24 cellular contexts compared by ENCODE assay signal in the genomic region with DNA sequence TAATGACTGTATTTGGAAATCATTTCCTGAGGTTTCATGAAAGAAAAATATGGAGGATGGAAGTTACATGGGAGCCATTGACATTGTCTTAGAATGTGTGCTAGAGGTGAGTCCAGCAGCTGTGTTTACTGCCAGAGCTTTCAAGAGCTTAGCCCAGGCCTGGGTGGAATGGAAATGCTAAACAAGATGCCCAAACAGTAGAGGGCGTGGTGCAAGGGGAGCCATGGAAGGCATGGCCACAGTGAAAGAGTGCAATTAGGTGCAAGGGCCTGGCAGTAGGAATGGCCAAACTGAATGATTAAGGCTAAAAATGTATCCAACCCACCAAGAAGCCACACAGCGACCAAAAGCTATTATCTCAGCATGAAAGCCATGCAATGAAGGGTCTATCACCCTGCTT.
DNase-seq lines count a peak whose midpoint lies in the region; ATAC-seq and TF ChIP-seq lines count a peak whose summit lies in the region.
"Had no signal": no experiment of that assay in that cellular context is flagged by ENCODE, and none has a peak within 500 bp of the region (broad histone marks: within the 10 kb centered on the region; RNA-seq: fewer than 3 reads in every experiment).

No MANE protein-coding gene starts in this region.

- H4K20me1 ChIP-seq in HCT116 (ENCODE audit: insufficient read depth), result no peaks in the 10 kb centered on the region
- H4K20me1 ChIP-seq: BLaER1 treated with 17β-estradiol and CSF1 and Interleukin-3, amounts not matched to agents 10 nM and 100 nM had no signal

- H3K4me1 ChIP-seq in HCT116 (ENCODE audit: control insufficient read depth in 1 of 2, insufficient read depth in 2 of 2, low read length in 2 of 2), result peaks cover 0 to 5% of the 10 kb centered on the region in 2 experiments; a peak in 1 of 4 replicates
- peaks cover 6% of the 10 kb centered on the region for H3K4me1 ChIP-seq in endodermal cell (ENCODE audit: control insufficient read depth, insufficient read depth, low read length)

- H3K9me3 ChIP-seq in HCT116 (ENCODE audit: control insufficient read depth in 1 of 2, insufficient read depth in 1 of 2, low read depth in 1 of 2, low read length in 2 of 2), result no peaks in the 10 kb centered on the region
- H3K9me3 ChIP-seq in endodermal cell (ENCODE audit: control insufficient read depth, low read length), result no peaks in the 10 kb centered on the region
- H3K9me3 ChIP-seq: BLaER1 treated with 17β-estradiol and CSF1 and Interleukin-3, amounts not matched to agents 10 nM and 100 nM had no signal

- H3K4me3 Mint-ChIP-seq in endodermal cell (no peak overlapping the region), nephron progenitor cell (no peak overlapping the region)
- H3K4me3 Mint-ChIP-seq: CD4-positive, alpha-beta T cell had no signal

- H3K36me3 ChIP-seq in HCT116 (ENCODE audit: control insufficient read depth in 1 of 2, insufficient read depth in 2 of 2, low read length in 2 of 2) (no peaks in the 10 kb centered on the region), endodermal cell (ENCODE audit: control insufficient read depth, insufficient read depth, low read length) (no peaks in the 10 kb centered on the region)
- H3K36me3 ChIP-seq: BLaER1 treated with 17β-estradiol and CSF1 and Interleukin-3, amounts not matched to agents 10 nM and 100 nM; MG63 had no signal

- in situ Hi-C loops in SK-MEL-5 (cut with HindIII; ENCODE audit: low pct_unique_long_range_greater_than_20kb, low sequenced_read_pairs), result no loop called here

- H3K36me3 Mint-ChIP-seq in endodermal cell (ENCODE audit: low read depth), result no peaks in the 10 kb centered on the region
- no peaks in the 10 kb centered on the region for H3K36me3 Mint-ChIP-seq in nephron progenitor cell (ENCODE audit: low read depth)

- ATAC-seq in HCT116, result peak; percentile 62
- no peak for ATAC-seq in GM18517 (IDR thresholded peaks at IDR 0.05; ENCODE audit: unreplicated experiment)
- ATAC-seq: GM12878 had no signal

- RAD21 ChIA-PET in HCT116 (lab: Charles Lee; ENCODE audit: low non-redundant PET in 1 of 2, low total read pairs in 2 of 2, uncharacterized antibody in 2 of 2, unreplicated experiment in 2 of 2), result no interaction called here

- TF ChIP-seq RAD21 in HCT116 (IDR thresholded peaks at IDR 0.05; ENCODE audit: low read depth), result no peak

- H2AFZ ChIP-seq in HCT116 (ENCODE audit: low read depth, low read length, poor library complexity, severe bottlenecking), result peak overlapping the region; percentile 51

- no peaks in the 10 kb centered on the region for H3K9me3 Mint-ChIP-seq in endodermal cell
- no peaks in the 10 kb centered on the region for H3K9me3 Mint-ChIP-seq in nephron progenitor cell

- H3K4me2 ChIP-seq in HCT116 (ENCODE audit: low read length), result no peak overlapping the region
- H3K4me2 ChIP-seq: BLaER1 treated with 17β-estradiol and CSF1 and Interleukin-3, amounts not matched to agents 10 nM and 100 nM had no signal

- H3K27ac Mint-ChIP-seq in endodermal cell, result no peak overlapping the region
- H3K27ac Mint-ChIP-seq in nephron progenitor cell, result no peak overlapping the region
- H3K27ac Mint-ChIP-seq: CD4-positive, alpha-beta T cell had no signal

- H3K4me3 ChIP-seq in HCT116 (replicated peaks in 1 of 2; ENCODE audit: low read depth in 1 of 2, low read length in 2 of 2) (no peak overlapping the region), endodermal cell (ENCODE audit: low read length) (no peak overlapping the region)
- H3K4me3 ChIP-seq: BLaER1 treated with 17β-estradiol and CSF1 and Interleukin-3, amounts not matched to agents 10 nM and 100 nM; GM12878; MG63 had no signal

- H3K27ac ChIP-seq in 22Rv1 (no peak overlapping the region), HCT116 (ENCODE audit: low read depth, low read length) (no peak overlapping the region), endodermal cell (ENCODE audit: low read depth, low read length) (no peak overlapping the region)
- H3K27ac ChIP-seq: BLaER1 treated with 17β-estradiol and CSF1 and Interleukin-3, amounts not matched to agents 10 nM and 100 nM; HL-60; RWPE1 had no signal

- H3K9me2 ChIP-seq in HCT116 (ENCODE audit: insufficient read depth), result no peaks in the 10 kb centered on the region

- no peak overlapping the region for H3K9ac ChIP-seq in HCT116 (ENCODE audit: low read length)
- H3K9ac ChIP-seq in endodermal cell (ENCODE audit: extremely low read depth, low read length, poor library complexity, severe bottlenecking), result no peak overlapping the region
- H3K9ac ChIP-seq: BLaER1 treated with 17β-estradiol and CSF1 and Interleukin-3, amounts not matched to agents 10 nM and 100 nM had no signal

- no peak for TF ChIP-seq POLR2A in HCT116 (IDR thresholded peaks at IDR 0.05; ENCODE audit: borderline replicate concordance, extremely low read depth, insufficient read depth, insufficient read length)

- H3K27me3 Mint-ChIP-seq in endodermal cell (ENCODE audit: insufficient read depth) (peaks cover 25% of the 10 kb centered on the region), nephron progenitor cell (ENCODE audit: low read depth, poor library complexity) (no peaks in the 10 kb centered on the region)
- H3K27me3 Mint-ChIP-seq: CD4-positive, alpha-beta T cell had no signal

- no peak for DNase-seq in HCT116 (ENCODE audit: low read depth, low spot score)
- peak; percentile 23 for DNase-seq in SK-MEL-5 (ENCODE audit: low read depth, low spot score)
- DNase-seq in endodermal cell, result no peak
- DNase-seq in nephron progenitor cell, result no peak
- DNase-seq in stimulated activated CD4-positive, alpha-beta T cell treated with anti-CD3 and anti-CD28 coated beads, Interleukin-4, amount 100 ng/mL, for 4 hours, result no peak
- DNase-seq in AG20443 (ENCODE audit: low spot score), result no peak
- DNase-seq: AML-193; CD4-positive, alpha-beta T cell; COR-L47; DMS53; GOT3; KBM-7; MG63; NCI-H1105 treated with DMSO at 0.1 percent for 48 hours; NCI-H2029; NCI-H2227 treated with DMSO at 0.1 percent for 48 hours; NCI-H510A treated with DMSO at 0.1 percent for 48 hours; NK-92 treated with Interleukin-12 subunit alpha and Interleukin-12 subunit beta, amount 100 ng/mL, for 24 hours had no signal

- 0 out of 2 replicates have a peak, but pooled peaks have one; percentile 16 for TF ChIP-seq CTCF in 22Rv1 (IDR thresholded peaks at IDR 0.05)
- 0 out of 6 replicates have a peak, but pooled peaks of 1 of the 3 experiments have one; percentile 9 for TF ChIP-seq CTCF in HCT116 (IDR thresholded peaks at IDR 0.05 in 2 of 3, conservative IDR thresholded peaks at IDR 0.05 in 1 of 3; ENCODE audit: borderline replicate concordance in 1 of 3, insufficient read depth in 1 of 3, low read depth in 2 of 3, low read length in 2 of 3)
- TF ChIP-seq CTCF in endodermal cell (conservative IDR thresholded peaks at IDR 0.05), result peak; percentile 35
- no peak for TF ChIP-seq CTCF in nephron progenitor cell (IDR thresholded peaks at IDR 0.05)

- H3K79me2 ChIP-seq in HCT116 (ENCODE audit: insufficient read depth, low read length), result no peaks in the 10 kb centered on the region

- H3K27me3 ChIP-seq in HCT116 (ENCODE audit: insufficient read depth, low read length) (no peaks in the 10 kb centered on the region), endodermal cell (ENCODE audit: control insufficient read depth, insufficient read depth, low read length, poor library complexity, severe bottlenecking) (peaks cover 14% of the 10 kb centered on the region)
- H3K27me3 ChIP-seq: BLaER1 treated with 17β-estradiol and CSF1 and Interleukin-3, amounts not matched to agents 10 nM and 100 nM; MG63 had no signal

- H3K4me1 Mint-ChIP-seq in endodermal cell (peaks cover 17% of the 10 kb centered on the region), nephron progenitor cell (peaks cover 2% of the 10 kb centered on the region)

- intact Hi-C loops in HCT116 (cut with micrococcal nuclease), result no loop called here

- WGBS in endodermal cell (ENCODE audit: insufficient coverage in 1 of 2, insufficient read length in 1 of 2), 2 experiments, result 78 to 88% methylated on average over 1 to 2 of the region's 2 CpGs

- no TSS peak for BruUV-seq in HCT116 (replicated peaks; lab: Mats Ljungman, UMichigan)

- POLR2A ChIA-PET in HCT116 (lab: Charles Lee), result no interaction called here

- CTCF ChIA-PET in HCT116 (lab: Charles Lee), result no interaction called here

TF ChIP-seq in HCT116, 20 proteins besides CTCF, POLR2A, EP300 and RAD21 (continues in another document):
- TF ChIP-seq EZH2phosphoT487 (IDR thresholded peaks at IDR 0.05; ENCODE audit: borderline replicate concordance), result no peak
- TF ChIP-seq, protein P1, sequence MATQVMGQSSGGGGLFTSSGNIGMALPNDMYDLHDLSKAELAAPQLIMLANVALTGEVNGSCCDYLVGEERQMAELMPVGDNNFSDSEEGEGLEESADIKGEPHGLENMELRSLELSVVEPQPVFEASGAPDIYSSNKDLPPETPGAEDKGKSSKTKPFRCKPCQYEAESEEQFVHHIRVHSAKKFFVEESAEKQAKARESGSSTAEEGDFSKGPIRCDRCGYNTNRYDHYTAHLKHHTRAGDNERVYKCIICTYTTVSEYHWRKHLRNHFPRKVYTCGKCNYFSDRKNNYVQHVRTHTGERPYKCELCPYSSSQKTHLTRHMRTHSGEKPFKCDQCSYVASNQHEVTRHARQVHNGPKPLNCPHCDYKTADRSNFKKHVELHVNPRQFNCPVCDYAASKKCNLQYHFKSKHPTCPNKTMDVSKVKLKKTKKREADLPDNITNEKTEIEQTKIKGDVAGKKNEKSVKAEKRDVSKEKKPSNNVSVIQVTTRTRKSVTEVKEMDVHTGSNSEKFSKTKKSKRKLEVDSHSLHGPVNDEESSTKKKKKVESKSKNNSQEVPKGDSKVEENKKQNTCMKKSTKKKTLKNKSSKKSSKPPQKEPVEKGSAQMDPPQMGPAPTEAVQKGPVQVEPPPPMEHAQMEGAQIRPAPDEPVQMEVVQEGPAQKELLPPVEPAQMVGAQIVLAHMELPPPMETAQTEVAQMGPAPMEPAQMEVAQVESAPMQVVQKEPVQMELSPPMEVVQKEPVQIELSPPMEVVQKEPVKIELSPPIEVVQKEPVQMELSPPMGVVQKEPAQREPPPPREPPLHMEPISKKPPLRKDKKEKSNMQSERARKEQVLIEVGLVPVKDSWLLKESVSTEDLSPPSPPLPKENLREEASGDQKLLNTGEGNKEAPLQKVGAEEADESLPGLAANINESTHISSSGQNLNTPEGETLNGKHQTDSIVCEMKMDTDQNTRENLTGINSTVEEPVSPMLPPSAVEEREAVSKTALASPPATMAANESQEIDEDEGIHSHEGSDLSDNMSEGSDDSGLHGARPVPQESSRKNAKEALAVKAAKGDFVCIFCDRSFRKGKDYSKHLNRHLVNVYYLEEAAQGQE (IDR thresholded peaks at IDR 0.05; ENCODE audit: low read depth), result no peak
- TF ChIP-seq EGR1 (IDR thresholded peaks at IDR 0.05; ENCODE audit: low read depth), result no peak
- TF ChIP-seq EZH2 (IDR thresholded peaks at IDR 0.05), result no peak
- TF ChIP-seq ZFX (IDR thresholded peaks at IDR 0.05), result no peak
- no peak for TF ChIP-seq CEBPB (IDR thresholded peaks at IDR 0.05; ENCODE audit: low read depth)
- TF ChIP-seq SRF (IDR thresholded peaks at IDR 0.05; ENCODE audit: low read depth), result no peak
- no peak for TF ChIP-seq ELF1 (IDR thresholded peaks at IDR 0.05; ENCODE audit: borderline replicate concordance, low read depth)
- TF ChIP-seq TCF7L2 (IDR thresholded peaks at IDR 0.05; ENCODE audit: borderline replicate concordance, extremely low read depth, insufficient read depth, insufficient read length), result no peak
